Comparison of ENCODE assay signal across 8 cellular contexts in genomic region chr13:27619093-27619705, GRCh38. TPM values are rescaled to one million over a fixed set of nuclear protein-coding genes. Genes with fewer than 3 reads are reported as not detected.
DNase-seq lines count a peak whose midpoint lies in the region; ATAC-seq and TF ChIP-seq lines count a peak whose summit lies in the region.

No MANE protein-coding gene starts in this region.

- H3K9ac ChIP-seq in HUES64 (ENCODE audit: low read depth, low read length) (peak overlapping the region; percentile 82), mammary epithelial cell (ENCODE audit: insufficient read depth, low read length) (peak overlapping the region; percentile 90)

- DNase-seq in A673 (ENCODE audit: low spot score) (no peak), mammary epithelial cell (no peak), NCI-H1092 (lab: John Stamatoyannopoulos, UW) (no peak), NCI-H187 treated with DMSO at 0.1 percent for 48 hours (lab: John Stamatoyannopoulos, UW) (no peak), NCI-H82 (lab: John Stamatoyannopoulos, UW) (no peak)

- H3K27me3 ChIP-seq in A673 (replicated peaks; ENCODE audit: insufficient read depth, low read depth, low read length, poor library complexity) (no peaks in the 10 kb centered on the region), HUES64 (ENCODE audit: insufficient read depth, low read length) (no peaks in the 10 kb centered on the region), mammary epithelial cell (ENCODE audit: insufficient read depth, low read length) (no peaks in the 10 kb centered on the region), mononuclear cell (ENCODE audit: insufficient read depth, low read length) (no peaks in the 10 kb centered on the region)

- CTCF ChIA-PET in A673 (lab: Charles Lee) (interaction anchor here (0.6 kb wide), 1 partner anchor 28 kb away, joined by 3 read pairs; no protein-coding TSS in a partner anchor), mammary epithelial cell (lab: Charles Lee; ENCODE audit: low non-redundant PET) (interaction anchor here (0.6 kb wide), 2 partner anchors 86 to 207 kb away, joined by 3 read pairs; no protein-coding TSS in a partner anchor)

- 40% methylated on average over 10 of the region's 10 CpGs for whole genome bisulfite sequencing in HUES64
- WGBS in mammary epithelial cell (ENCODE audit: low coverage, missing lambda C conversion rate): 2% methylated on average over 10 of the region's 10 CpGs

- H4K20me1 ChIP-seq in mammary epithelial cell (ENCODE audit: insufficient read depth, low read length): no peaks in the 10 kb centered on the region

- ATAC-seq in GM21723 (IDR thresholded peaks at IDR 0.05; ENCODE audit: unreplicated experiment): no peak

- peak overlapping the region; percentile 96 for H3K4me3 ChIP-seq in A673 (ENCODE audit: low read depth, low read length, poor library complexity, severe bottlenecking)
- peak overlapping the region; percentile 97 for H3K4me3 ChIP-seq in HUES64 (ENCODE audit: low read length)
- peak overlapping the region; percentile 72 to 87 (median 86) for H3K4me3 ChIP-seq in mammary epithelial cell (replicated peaks in 1 of 3; ENCODE audit: insufficient read depth in 1 of 3, low read depth in 2 of 3, low read length in 3 of 3)
- peak overlapping the region; percentile 82 for H3K4me3 ChIP-seq in mononuclear cell (ENCODE audit: low read length)

- POLR2A ChIA-PET in A673 (lab: Charles Lee; ENCODE audit: low non-redundant PET): no interaction called here

- H3K36me3 ChIP-seq in A673 (ENCODE audit: insufficient read depth, low read length, poor library complexity, severe bottlenecking) (peaks cover 14% of the 10 kb centered on the region), HUES64 (ENCODE audit: insufficient read depth, low read length) (peaks cover 16% of the 10 kb centered on the region), mammary epithelial cell (ENCODE audit: insufficient read depth, low read length) (peaks cover 15% of the 10 kb centered on the region)

- H3K4me1 ChIP-seq in A673 (ENCODE audit: insufficient read depth, low read length, poor library complexity, severe bottlenecking) (peaks cover 15% of the 10 kb centered on the region), HUES64 (ENCODE audit: insufficient read depth, low read length) (peaks cover 32% of the 10 kb centered on the region), mammary epithelial cell (ENCODE audit: insufficient read depth, low read length) (peaks cover 33% of the 10 kb centered on the region), mononuclear cell (ENCODE audit: insufficient read depth, low read length) (peaks cover 36% of the 10 kb centered on the region)

- peak overlapping the region; percentile 69 for H2AFZ ChIP-seq in mammary epithelial cell (ENCODE audit: low read depth, low read length)

- peaks cover 86% of the 10 kb centered on the region for H3K79me2 ChIP-seq in mammary epithelial cell (ENCODE audit: insufficient read depth, low read length)

- dilution Hi-C loops in mammary epithelial cell (cut with HindIII; ENCODE audit: low sequenced_read_pairs): loop anchor here (5.0 kb wide), 2 partner anchors 52 to 87 kb away; no protein-coding TSS in a partner anchor

- H3K27ac ChIP-seq in A673 (ENCODE audit: low read depth, low read length, poor library complexity, severe bottlenecking) (peak overlapping the region; percentile 77), HUES64 (ENCODE audit: low read depth, low read length) (no peak overlapping the region), mammary epithelial cell (ENCODE audit: insufficient read depth, low read depth, low read length) (peak overlapping the region; percentile 74)

- in situ Hi-C loops in mammary epithelial cell (cut with MboI; ENCODE audit: low sequenced_read_pairs in 2 of 2): no loop called here

- intact Hi-C loops in A673 (cut with micrococcal nuclease; ENCODE audit: unreplicated experiment) (no loop called here), mammary epithelial cell (cut with micrococcal nuclease) (loop anchor here (2.0 kb wide), 1 partner anchor 18 kb away; no protein-coding TSS in a partner anchor)

- BruUV-seq in A673 (replicated peaks; lab: Mats Ljungman, UMichigan): no TSS peak
- no TSS peak for BruUV-seq in mammary epithelial cell (replicated peaks; lab: Mats Ljungman, UMichigan)

- no peak for TF ChIP-seq CTCF in A673 (conservative IDR thresholded peaks at IDR 0.05; ENCODE audit: low read depth, low read length)
- TF ChIP-seq CTCF in mammary epithelial cell (conservative IDR thresholded peaks at IDR 0.05 in 1 of 2, IDR thresholded peaks at IDR 0.05 in 1 of 2; ENCODE audit: extremely low read depth in 1 of 2, insufficient read depth in 1 of 2, low read depth in 1 of 2, low read length in 2 of 2): no peak

- H3K9me3 ChIP-seq in A673 (ENCODE audit: low read depth, low read length, poor library complexity, severe bottlenecking) (peaks cover 8% of the 10 kb centered on the region), HUES64 (ENCODE audit: insufficient read depth, low read depth, low read length) (no peaks in the 10 kb centered on the region), mammary epithelial cell (replicated peaks; ENCODE audit: insufficient read depth, low read length) (no peaks in the 10 kb centered on the region), mononuclear cell (ENCODE audit: low read depth, low read length) (no peaks in the 10 kb centered on the region)

- H3K4me2 ChIP-seq in mammary epithelial cell (ENCODE audit: insufficient read depth, low read depth, low read length): peak overlapping the region; percentile 84

RNA-seq across cellular contexts. Expression of gene LNX2, which starts 1.1 kb away (rescaled TPM):
- total RNA-seq in A673 (2021) (5.9 and 6.4 TPM in 2 replicates), mammary epithelial cell (10 to 100 TPM; 16.1 to 26.3 TPM), mononuclear cell (4.8 TPM)
- 8.1 TPM for polyA plus RNA-seq in HUES64 (2013, experiment 1 of 2)
- polyA plus RNA-seq in HUES64 (2013, experiment 2 of 2): 8.5 TPM
- 10.0 TPM for polyA plus RNA-seq in mammary epithelial cell
- 24.8 TPM for polyA minus RNA-seq in mammary epithelial cell

RNA-seq across cellular contexts. Expression of gene POLR1D, which starts 2.5 kb away (rescaled TPM):
- total RNA-seq in A673 (2021): 116 and 118 TPM in 2 replicates
- 172 TPM for polyA plus RNA-seq in HUES64 (2013, experiment 1 of 2)
- 182 TPM for polyA plus RNA-seq in HUES64 (2013, experiment 2 of 2)
- total RNA-seq in mammary epithelial cell: 100 to 1,000 TPM in 1 of 2 donors, 10 to 100 TPM in 1; 89.0 to 140 TPM
- 134 TPM for polyA plus RNA-seq in mammary epithelial cell
- polyA minus RNA-seq in mammary epithelial cell: 75.5 TPM
- total RNA-seq in mononuclear cell: 156 TPM
